Comparison of ENCODE assay signal across 2 cellular contexts in genomic region chr7:131591674-131592328, GRCh38.
A peak's percentile ranks its signal among the peaks of the same experiment; 100 is the strongest.
TF ChIP-seq lines count a peak whose summit lies in the region.

No MANE protein-coding gene starts in this region.

TF ChIP-seq in PFSK-1, 5 proteins besides CTCF, POLR2A, EP300 and RAD21:
- TF ChIP-seq, protein P1, sequence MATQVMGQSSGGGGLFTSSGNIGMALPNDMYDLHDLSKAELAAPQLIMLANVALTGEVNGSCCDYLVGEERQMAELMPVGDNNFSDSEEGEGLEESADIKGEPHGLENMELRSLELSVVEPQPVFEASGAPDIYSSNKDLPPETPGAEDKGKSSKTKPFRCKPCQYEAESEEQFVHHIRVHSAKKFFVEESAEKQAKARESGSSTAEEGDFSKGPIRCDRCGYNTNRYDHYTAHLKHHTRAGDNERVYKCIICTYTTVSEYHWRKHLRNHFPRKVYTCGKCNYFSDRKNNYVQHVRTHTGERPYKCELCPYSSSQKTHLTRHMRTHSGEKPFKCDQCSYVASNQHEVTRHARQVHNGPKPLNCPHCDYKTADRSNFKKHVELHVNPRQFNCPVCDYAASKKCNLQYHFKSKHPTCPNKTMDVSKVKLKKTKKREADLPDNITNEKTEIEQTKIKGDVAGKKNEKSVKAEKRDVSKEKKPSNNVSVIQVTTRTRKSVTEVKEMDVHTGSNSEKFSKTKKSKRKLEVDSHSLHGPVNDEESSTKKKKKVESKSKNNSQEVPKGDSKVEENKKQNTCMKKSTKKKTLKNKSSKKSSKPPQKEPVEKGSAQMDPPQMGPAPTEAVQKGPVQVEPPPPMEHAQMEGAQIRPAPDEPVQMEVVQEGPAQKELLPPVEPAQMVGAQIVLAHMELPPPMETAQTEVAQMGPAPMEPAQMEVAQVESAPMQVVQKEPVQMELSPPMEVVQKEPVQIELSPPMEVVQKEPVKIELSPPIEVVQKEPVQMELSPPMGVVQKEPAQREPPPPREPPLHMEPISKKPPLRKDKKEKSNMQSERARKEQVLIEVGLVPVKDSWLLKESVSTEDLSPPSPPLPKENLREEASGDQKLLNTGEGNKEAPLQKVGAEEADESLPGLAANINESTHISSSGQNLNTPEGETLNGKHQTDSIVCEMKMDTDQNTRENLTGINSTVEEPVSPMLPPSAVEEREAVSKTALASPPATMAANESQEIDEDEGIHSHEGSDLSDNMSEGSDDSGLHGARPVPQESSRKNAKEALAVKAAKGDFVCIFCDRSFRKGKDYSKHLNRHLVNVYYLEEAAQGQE (IDR thresholded peaks at IDR 0.05; ENCODE audit: insufficient read depth in 1 of 2, low read depth in 2 of 2, low read length in 2 of 2) = peak; percentile 71 to 87
- no peak for TF ChIP-seq TAF1 (IDR thresholded peaks at IDR 0.05; ENCODE audit: borderline replicate concordance, insufficient read depth, low read length)
TF ChIP-seq in PFSK-1: peak in this region for 1.

TF ChIP-seq in H1, 55 proteins besides CTCF, POLR2A, EP300 and RAD21:
- TF ChIP-seq KDM4A (IDR thresholded peaks at IDR 0.05; ENCODE audit: low read depth, low read length, severe bottlenecking) = no peak
- 0 out of 4 replicates have a peak, but pooled peaks of 1 of the 2 experiments have one; percentile 4 for TF ChIP-seq SIN3A (conservative IDR thresholded peaks at IDR 0.05 in 1 of 2, IDR thresholded peaks at IDR 0.05 in 1 of 2; ENCODE audit: low read depth in 1 of 2, low read length in 2 of 2)
